In the genomic region with DNA sequence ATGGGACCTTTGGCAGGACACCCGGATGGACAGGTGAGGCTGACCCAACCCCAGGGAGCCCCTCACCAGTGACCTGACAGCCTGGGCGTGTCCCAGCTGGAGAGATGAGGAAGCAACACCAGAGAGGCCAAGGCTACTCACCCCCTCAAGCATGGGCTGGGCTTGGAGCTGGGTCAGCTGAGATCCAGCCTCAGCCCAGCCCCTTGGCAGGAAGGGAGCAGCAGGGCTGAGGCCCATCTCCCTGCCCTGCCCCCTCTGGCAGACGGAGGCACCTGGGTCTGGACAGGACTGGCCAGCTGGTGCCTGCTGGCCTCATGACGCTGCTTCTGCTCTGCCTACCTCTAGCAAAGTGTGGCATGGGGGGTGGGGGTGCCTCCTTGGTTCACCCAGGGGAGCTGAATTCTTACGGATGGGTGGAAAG, we compare ENCODE assay signal across 1 cellular context.
TF ChIP-seq lines count a peak whose summit lies in the region.

No MANE protein-coding gene starts in this region.

TF ChIP-seq in SK-N-SH treated with all-trans-retinoic acid at 6 μM for 48 hours, 23 proteins besides CTCF, POLR2A, EP300 and RAD21 (continued from another document):
- no peak for TF ChIP-seq PATZ1 (CRISPR knock-in tag; IDR thresholded peaks at IDR 0.05; ENCODE audit: borderline replicate concordance)
